8 cellular contexts compared by ENCODE assay signal in genomic region chr3:45938858-45939257, GRCh38. TPM values are rescaled to one million over a fixed set of nuclear protein-coding genes. Genes with fewer than 3 reads are reported as not detected.
DNase-seq lines count a peak whose midpoint lies in the region; ATAC-seq and TF ChIP-seq lines count a peak whose summit lies in the region.

No MANE protein-coding gene starts in this region.

- H4K20me1 ChIP-seq in OCI-LY3 (ENCODE audit: insufficient read depth, low read length), result no peaks in the 10 kb centered on the region

- ATAC-seq in HG03280 (IDR thresholded peaks at IDR 0.05; ENCODE audit: unreplicated experiment), result no peak

- no peaks in the 10 kb centered on the region for H3K27me3 ChIP-seq in OCI-LY3 (ENCODE audit: low read depth, low read length)

- H3K4me2 ChIP-seq in OCI-LY3 (ENCODE audit: low read length), result peak overlapping the region; percentile 44

- peaks cover 36% of the 10 kb centered on the region for H3K36me3 ChIP-seq in OCI-LY3 (replicated peaks; ENCODE audit: low read depth, low read length)

- no peak overlapping the region for H2AFZ ChIP-seq in OCI-LY3 (ENCODE audit: low read depth, low read length)

- DNase-seq in GF-D8 (lab: John Stamatoyannopoulos, UW) (peak; percentile 48), epithelial cell of prostate (ENCODE audit: low read depth, low spot score) (peak; percentile 56), mucosa of gallbladder (ENCODE audit: low spot score) (peak; percentile 92)
- peak; percentile 93 for DNase-seq in Jurkat, Clone E6-1 (ENCODE audit: low read depth, low spot score)
- peak; percentile 87 for DNase-seq in activated CD8-positive, alpha-beta memory T cell treated with anti-CD3 and anti-CD28 coated beads, Interleukin-2, amount 50 U/mL, for 48 hours
- DNase-seq in stimulated activated CD8-positive, alpha-beta memory T cell treated with anti-CD3 and anti-CD28 coated beads, Interleukin-4, amount 100 ng/mL, for 48 hours, result peak; percentile 92

- no peaks in the 10 kb centered on the region for H3K9me3 ChIP-seq in OCI-LY3 (ENCODE audit: insufficient read depth, low read length)

- H3K4me1 ChIP-seq in OCI-LY3 (ENCODE audit: low read length), result peaks cover 12% of the 10 kb centered on the region

- H3K4me3 ChIP-seq in Jurkat, Clone E6-1 (ENCODE audit: low read length), result no peak overlapping the region
- no peak overlapping the region for H3K4me3 ChIP-seq in OCI-LY3 (ENCODE audit: low read length)

- H3K9ac ChIP-seq in OCI-LY3 (ENCODE audit: low read length), result no peak overlapping the region

- no peaks in the 10 kb centered on the region for H3K79me2 ChIP-seq in OCI-LY3 (ENCODE audit: low read length)

- H3K27ac ChIP-seq in OCI-LY3 (ENCODE audit: low read length) (no peak overlapping the region), epithelial cell of prostate (no peak overlapping the region)

- peak; percentile 97 for TF ChIP-seq CTCF in OCI-LY3 (IDR thresholded peaks at IDR 0.05; ENCODE audit: low read depth, low read length)

RNA-seq across cellular contexts. Expression of gene CXCR6, which starts 4.4 kb away (rescaled TPM):
- polyA plus RNA-seq in Jurkat, Clone E6-1 (2012; ENCODE audit: insufficient read depth, insufficient read length), result 0.38 TPM
- 11.9 TPM for total RNA-seq in mucosa of gallbladder

RNA-seq across cellular contexts. Expression of gene CCR9, which starts 52.5 kb away (rescaled TPM):
- 1.5 TPM for polyA plus RNA-seq in Jurkat, Clone E6-1 (2012; ENCODE audit: insufficient read depth, insufficient read length)
- total RNA-seq in mucosa of gallbladder, result 0.23 TPM

RNA-seq across cellular contexts. Expression of gene FYCO1, which starts 56.8 kb away (rescaled TPM):
- polyA plus RNA-seq in Jurkat, Clone E6-1 (2012; ENCODE audit: insufficient read depth, insufficient read length), result 11.1 TPM
- total RNA-seq in mucosa of gallbladder, result 94.4 TPM
